In the genomic region with DNA sequence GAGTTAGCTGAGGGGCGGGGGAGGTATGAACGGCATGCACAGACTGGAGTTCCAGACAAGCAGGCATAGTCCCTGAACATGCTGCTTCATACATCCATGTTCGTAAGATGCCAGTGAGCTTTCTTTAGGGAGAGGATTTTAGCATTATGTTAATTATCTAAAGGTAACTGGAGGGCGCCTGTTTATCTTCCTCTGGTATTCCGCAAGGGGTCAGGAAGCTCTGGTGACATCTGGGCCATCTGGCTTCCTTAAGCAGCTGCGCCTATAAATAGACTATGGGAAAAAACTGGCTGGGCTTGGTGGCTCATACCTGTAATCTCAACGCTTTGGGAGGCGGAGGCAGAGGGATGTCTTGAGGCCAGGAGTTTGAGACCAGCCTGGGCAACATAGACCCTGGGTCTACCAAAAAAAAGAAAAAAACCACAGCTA, we compare ENCODE assay signal across 8 cellular contexts. TPM values are rescaled to one million over a fixed set of nuclear protein-coding genes. Genes with fewer than 3 reads are reported as not detected.
A peak's percentile ranks its signal among the peaks of the same experiment; 100 is the strongest.
DNase-seq lines count a peak whose midpoint lies in the region; ATAC-seq and TF ChIP-seq lines count a peak whose summit lies in the region.

No MANE protein-coding gene starts in this region.

- no peak for TF ChIP-seq POLR2A in tibial nerve (IDR thresholded peaks at IDR 0.05)

- no peak for DNase-seq in activated CD4-positive, alpha-beta T cell treated with anti-CD3 and anti-CD28 coated beads, Interleukin-2, amount 10 ng/mL, durations not matched to agents 7 days and 5 days
- DNase-seq in activated CD4-positive, alpha-beta T cell treated with anti-CD3 and anti-CD28 coated beads for 48 hours: no peak
- DNase-seq in NCI-H69 (lab: John Stamatoyannopoulos, UW): peak; percentile 45
- no peak for DNase-seq in endothelial cell (ENCODE audit: low spot score)
- DNase-seq in progenitor cell of endocrine pancreas (ENCODE audit: low spot score, unreplicated experiment): no peak
- no peak for DNase-seq in tibial nerve (ENCODE audit: low spot score in 2 of 2)
- DNase-seq in sciatic nerve (ENCODE audit: low spot score): no peak
- no peak for DNase-seq in GM20000 (ENCODE audit: low spot score)

- TF ChIP-seq CTCF in endothelial cell (IDR thresholded peaks at IDR 0.05; ENCODE audit: unreplicated experiment): no peak
- TF ChIP-seq CTCF in progenitor cell of endocrine pancreas (IDR thresholded peaks at IDR 0.05; ENCODE audit: unreplicated experiment): no peak
- no peak for TF ChIP-seq CTCF in tibial nerve (IDR thresholded peaks at IDR 0.05)
- TF ChIP-seq CTCF in GM20000 (IDR thresholded peaks at IDR 0.05; ENCODE audit: extremely low read depth, missing control alignments): no peak

- H3K4me3 ChIP-seq in tibial nerve: no peak overlapping the region

- H3K27me3 Mint-ChIP-seq in activated CD4-positive, alpha-beta T cell treated with anti-CD3 and anti-CD28 coated beads, Interleukin-2, amount 10 ng/mL, durations not matched to agents 7 days and 5 days: no peaks in the 10 kb centered on the region
- H3K27me3 Mint-ChIP-seq in endothelial cell (ENCODE audit: unreplicated experiment) (peaks cover 12% of the 10 kb centered on the region), progenitor cell of endocrine pancreas (no peaks in the 10 kb centered on the region)

- TF ChIP-seq EP300 in tibial nerve (IDR thresholded peaks at IDR 0.05): no peak

- no peaks in the 10 kb centered on the region for H3K27me3 ChIP-seq in tibial nerve

- H3K27ac Mint-ChIP-seq in activated CD4-positive, alpha-beta T cell treated with anti-CD3 and anti-CD28 coated beads, Interleukin-2, amount 10 ng/mL, durations not matched to agents 7 days and 5 days: peak overlapping the region; percentile 19
- H3K27ac Mint-ChIP-seq in endothelial cell (ENCODE audit: unreplicated experiment) (peak overlapping the region; percentile 80), progenitor cell of endocrine pancreas (peak overlapping the region; percentile 92)

- 55 to 60% methylated on average over 8 of the region's 8 CpGs for WGBS in tibial nerve, 2 donors

- peaks cover 31% of the 10 kb centered on the region for H3K36me3 Mint-ChIP-seq in activated CD4-positive, alpha-beta T cell treated with anti-CD3 and anti-CD28 coated beads, Interleukin-2, amount 10 ng/mL, durations not matched to agents 7 days and 5 days (ENCODE audit: low read depth)
- peaks cover 10% of the 10 kb centered on the region for H3K36me3 Mint-ChIP-seq in endothelial cell (ENCODE audit: low read depth, unreplicated experiment)
- H3K36me3 Mint-ChIP-seq in progenitor cell of endocrine pancreas (ENCODE audit: insufficient read depth): peaks cover 12% of the 10 kb centered on the region

- H3K9me3 ChIP-seq in tibial nerve: no peaks in the 10 kb centered on the region

- H3K36me3 ChIP-seq in tibial nerve: peaks cover 0 to 10% (median 0%) of the 10 kb centered on the region in 3 donors

- peaks cover 0 to 32% (median 3%) of the 10 kb centered on the region in 4 donors for H3K4me1 ChIP-seq in tibial nerve

- CTCF ChIA-PET in activated CD4-positive, alpha-beta T cell treated with anti-CD3 and anti-CD28 coated beads, Interleukin-2, amount 10 ng/mL, durations not matched to agents 7 days and 5 days (lab: Charles Lee): interaction anchor here (0.6 to 1.5 kb wide), 2 partner anchors 11 to 75 kb away, joined by 3 to 4 read pairs; no protein-coding TSS in a partner anchor

- POLR2A ChIA-PET in activated CD4-positive, alpha-beta T cell treated with anti-CD3 and anti-CD28 coated beads, Interleukin-2, amount 10 ng/mL, durations not matched to agents 7 days and 5 days (lab: Charles Lee): no interaction called here

- H3K27ac ChIP-seq in tibial nerve: no peak overlapping the region

- no peaks in the 10 kb centered on the region for H3K9me3 Mint-ChIP-seq in activated CD4-positive, alpha-beta T cell treated with anti-CD3 and anti-CD28 coated beads, Interleukin-2, amount 10 ng/mL, durations not matched to agents 7 days and 5 days
- no peaks in the 10 kb centered on the region for H3K9me3 Mint-ChIP-seq in endothelial cell (ENCODE audit: unreplicated experiment)
- H3K9me3 Mint-ChIP-seq in progenitor cell of endocrine pancreas (ENCODE audit: low read depth): no peaks in the 10 kb centered on the region

- H3K4me1 Mint-ChIP-seq in activated CD4-positive, alpha-beta T cell treated with anti-CD3 and anti-CD28 coated beads, Interleukin-2, amount 10 ng/mL, durations not matched to agents 7 days and 5 days: peaks cover 50% of the 10 kb centered on the region
- peaks cover 41% of the 10 kb centered on the region for H3K4me1 Mint-ChIP-seq in endothelial cell (ENCODE audit: unreplicated experiment)
- H3K4me1 Mint-ChIP-seq in progenitor cell of endocrine pancreas (ENCODE audit: low read depth): peaks cover 17% of the 10 kb centered on the region

- intact Hi-C loops in sciatic nerve (cut with DNase I): no loop called here

- H3K4me3 Mint-ChIP-seq in activated CD4-positive, alpha-beta T cell treated with anti-CD3 and anti-CD28 coated beads, Interleukin-2, amount 10 ng/mL, durations not matched to agents 7 days and 5 days: peak overlapping the region; percentile 57
- peak overlapping the region; percentile 90 for H3K4me3 Mint-ChIP-seq in endothelial cell (ENCODE audit: unreplicated experiment)
- H3K4me3 Mint-ChIP-seq in progenitor cell of endocrine pancreas (ENCODE audit: low read depth): peak overlapping the region; percentile 64

- no peak for ATAC-seq in sciatic nerve

RNA-seq across cellular contexts. Expression of a gene that starts 1.5 kb away (rescaled TPM):
- 10 to 100 TPM; 33.2 to 33.7 TPM for total RNA-seq in activated CD4-positive, alpha-beta T cell treated with anti-CD3 and anti-CD28 coated beads, Interleukin-2, amount 10 ng/mL, durations not matched to agents 7 days and 5 days
- total RNA-seq in endothelial cell (ENCODE audit: unreplicated experiment): 31.6 TPM
- total RNA-seq in progenitor cell of endocrine pancreas: 42.9 and 43.6 TPM in 2 replicates
- total RNA-seq in tibial nerve: 10 to 100 TPM in 3 of 4 donors, 1 to 10 TPM in 1; 9.9 to 16.7 (median 11.8) TPM
- 23.2 TPM for total RNA-seq in sciatic nerve

RNA-seq across cellular contexts. Expression of a gene that starts 58.9 kb away (rescaled TPM):
- 10 to 100 TPM; 35.6 to 40.3 TPM for total RNA-seq in activated CD4-positive, alpha-beta T cell treated with anti-CD3 and anti-CD28 coated beads, Interleukin-2, amount 10 ng/mL, durations not matched to agents 7 days and 5 days
- total RNA-seq in endothelial cell (ENCODE audit: unreplicated experiment) (28.9 TPM), progenitor cell of endocrine pancreas (40.9 and 41.2 TPM in 2 replicates), tibial nerve (10 to 100 TPM; 39.8 to 49.5 (median 46.2) TPM), sciatic nerve (34.1 TPM)

Comparison
In these comparisons a context has a peak if more than half of its experiments do, and no peak if none do; other contexts are left out.
1. H3K27ac Mint-ChIP-seq: peak in every context shown above with its lines; median percentile 92 in progenitor cell of endocrine pancreas; 80 in endothelial cell; 19 in activated CD4-positive, alpha-beta T cell treated with anti-CD3 and anti-CD28 coated beads, Interleukin-2, amount 10 ng/mL, durations not matched to agents 7 days and 5 days.